ENCODE assay signal across 17 cellular contexts in the genomic region with DNA sequence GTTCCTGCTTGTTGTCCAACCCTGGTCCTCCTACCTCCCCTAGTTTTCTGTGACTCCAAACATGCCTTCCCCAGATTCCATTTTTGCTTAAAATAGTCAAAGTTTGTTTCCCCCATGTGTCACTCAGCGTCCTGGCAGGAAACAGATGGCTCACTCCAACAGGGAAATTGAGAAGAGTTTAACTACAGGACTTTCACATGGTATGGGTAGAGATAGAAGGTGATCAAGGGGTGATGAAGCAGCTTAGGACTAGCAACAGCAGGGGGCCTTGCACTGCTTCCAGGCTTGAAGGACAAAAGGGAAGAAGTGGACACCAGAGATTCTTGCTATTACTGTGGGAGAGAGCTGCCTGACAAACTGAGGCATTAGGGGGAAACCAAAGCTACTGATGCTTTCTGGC.
"Had no signal": no experiment of that assay in that cellular context is flagged by ENCODE, and none has a peak within 500 bp of the region (broad histone marks: within the 10 kb centered on the region; RNA-seq: fewer than 3 reads in every experiment).

No MANE protein-coding gene starts in this region.

- H3K27ac Mint-ChIP-seq: dendritic cell treated with granulocyte-macrophage colony-stimulating factor and Interleukin-4, amounts not matched to agents 40 ng/mL and 50 ng/mL, for 4 days; naive thymus-derived CD8-positive, alpha-beta T cell had no signal

- H3K9me3 Mint-ChIP-seq: dendritic cell treated with granulocyte-macrophage colony-stimulating factor and Interleukin-4, amounts not matched to agents 40 ng/mL and 50 ng/mL, for 4 days had no signal

- H3K36me3 Mint-ChIP-seq: naive thymus-derived CD8-positive, alpha-beta T cell had no signal

- H3K4me3 Mint-ChIP-seq: dendritic cell treated with granulocyte-macrophage colony-stimulating factor and Interleukin-4, amounts not matched to agents 40 ng/mL and 50 ng/mL, for 4 days; naive thymus-derived CD8-positive, alpha-beta T cell had no signal

- DNase-seq: effector CD4-positive, alpha-beta T cell; heart left ventricle; hippocampal formation; mucosa of descending colon; naive thymus-derived CD8-positive, alpha-beta T cell; posterior cingulate gyrus; sigmoid colon; stimulated activated CD4-positive, alpha-beta T cell treated with anti-CD3 and anti-CD28 coated beads, Interleukin-2, amount 100 ng/mL, for 24 hours; stimulated activated naive CD4-positive, alpha-beta T cell; stomach; substantia nigra; transverse colon had no signal

- H3K36me3 ChIP-seq: heart left ventricle, sigmoid colon, stomach, thoracic aorta, transverse colon had no signal

- H3K27ac ChIP-seq: heart left ventricle, sigmoid colon, skin epidermis, stomach, thoracic aorta, transverse colon had no signal

- H3K27me3 Mint-ChIP-seq: dendritic cell treated with granulocyte-macrophage colony-stimulating factor and Interleukin-4, amounts not matched to agents 40 ng/mL and 50 ng/mL, for 4 days had no signal

- H3K9me3 ChIP-seq: heart left ventricle, mucosa of descending colon, sigmoid colon, stomach, thoracic aorta, transverse colon had no signal

- ATAC-seq: esophagus mucosa; heart left ventricle; left lobe of liver; mucosa of descending colon; naive thymus-derived CD8-positive, alpha-beta T cell had no signal

- H3K4me3 ChIP-seq: heart left ventricle, mucosa of descending colon, sigmoid colon, skin epidermis, stomach, thoracic aorta, transverse colon had no signal

- H3K27me3 ChIP-seq: heart left ventricle, sigmoid colon, stomach, transverse colon had no signal
